In genomic region chr19:15279326-15279904, GRCh38 we compare ENCODE assay signal across 10 cellular contexts. TPM values are rescaled to one million over a fixed set of nuclear protein-coding genes. Genes with fewer than 3 reads are reported as not detected.
DNase-seq lines count a peak whose midpoint lies in the region; ATAC-seq and TF ChIP-seq lines count a peak whose summit lies in the region.
"Had no signal": no experiment of that assay in that cellular context is flagged by ENCODE, and none has a peak within 500 bp of the region (broad histone marks: within the 10 kb centered on the region; RNA-seq: fewer than 3 reads in every experiment).

No MANE protein-coding gene starts in this region.

- WGBS in mammary epithelial cell (ENCODE audit: low coverage, missing lambda C conversion rate), result 97% methylated on average over 4 of the region's 4 CpGs

- no peaks in the 10 kb centered on the region for H3K27me3 Mint-ChIP-seq in MCF 10A (ENCODE audit: insufficient read depth, unreplicated experiment)
- H3K27me3 Mint-ChIP-seq in activated T-helper 17 cell treated with anti-CD3 and anti-CD28 coated beads, Interleukin-2, amount 50 U/mL, for 72 hours, result no peaks in the 10 kb centered on the region
- H3K27me3 Mint-ChIP-seq in type B pancreatic cell, result no peaks in the 10 kb centered on the region

- intact Hi-C loops in MCF 10A (cut with micrococcal nuclease) (no loop called here), mammary epithelial cell (cut with micrococcal nuclease) (no loop called here)

- H3K4me3 ChIP-seq in mammary epithelial cell (replicated peaks in 1 of 3; ENCODE audit: insufficient read depth in 1 of 3, low read depth in 2 of 3, low read length in 3 of 3), result no peak overlapping the region
- H3K4me3 ChIP-seq in muscle layer of colon (ENCODE audit: low read depth in 1 of 2, low read length in 2 of 2), result no peak overlapping the region

- H3K36me3 Mint-ChIP-seq in MCF 10A (ENCODE audit: insufficient read depth, unreplicated experiment), result peaks cover 14% of the 10 kb centered on the region
- H3K36me3 Mint-ChIP-seq in activated T-helper 17 cell treated with anti-CD3 and anti-CD28 coated beads, Interleukin-2, amount 50 U/mL, for 72 hours (ENCODE audit: low read depth), result peaks cover 4% of the 10 kb centered on the region
- H3K36me3 Mint-ChIP-seq in type B pancreatic cell, result no peaks in the 10 kb centered on the region

- peaks cover 99% of the 10 kb centered on the region for H3K79me2 ChIP-seq in mammary epithelial cell (ENCODE audit: insufficient read depth, low read length)

- no peaks in the 10 kb centered on the region for H3K9me3 Mint-ChIP-seq in MCF 10A (ENCODE audit: unreplicated experiment)
- no peaks in the 10 kb centered on the region for H3K9me3 Mint-ChIP-seq in activated T-helper 17 cell treated with anti-CD3 and anti-CD28 coated beads, Interleukin-2, amount 50 U/mL, for 72 hours
- no peaks in the 10 kb centered on the region for H3K9me3 Mint-ChIP-seq in type B pancreatic cell

- TF ChIP-seq CTCF in MCF 10A (IDR thresholded peaks at IDR 0.05; ENCODE audit: unreplicated experiment) (no peak), mammary epithelial cell (conservative IDR thresholded peaks at IDR 0.05 in 1 of 2, IDR thresholded peaks at IDR 0.05 in 1 of 2; ENCODE audit: extremely low read depth in 1 of 2, insufficient read depth in 1 of 2, low read depth in 1 of 2, low read length in 2 of 2) (no peak), type B pancreatic cell (conservative IDR thresholded peaks at IDR 0.05) (no peak)

- H3K27ac Mint-ChIP-seq in MCF 10A (ENCODE audit: low read depth, unreplicated experiment), result peak overlapping the region; percentile 63
- peak overlapping the region; percentile 69 for H3K27ac Mint-ChIP-seq in activated T-helper 17 cell treated with anti-CD3 and anti-CD28 coated beads, Interleukin-2, amount 50 U/mL, for 72 hours
- peak overlapping the region; percentile 42 for H3K27ac Mint-ChIP-seq in type B pancreatic cell

- in situ Hi-C loops in mammary epithelial cell (cut with MboI; ENCODE audit: low sequenced_read_pairs in 2 of 2), result no loop called here

- BruUV-seq in MCF 10A (replicated peaks; lab: Mats Ljungman, UMichigan), result no TSS peak
- no TSS peak for BruUV-seq in mammary epithelial cell (replicated peaks; lab: Mats Ljungman, UMichigan)

- H4K20me1 ChIP-seq in mammary epithelial cell (ENCODE audit: insufficient read depth, low read length), result peaks cover 28% of the 10 kb centered on the region

- no peaks in the 10 kb centered on the region for H3K36me3 ChIP-seq in mammary epithelial cell (ENCODE audit: insufficient read depth, low read length)
- no peaks in the 10 kb centered on the region for H3K36me3 ChIP-seq in muscle layer of colon (ENCODE audit: insufficient read depth, low read length)

- H3K4me1 Mint-ChIP-seq in MCF 10A (ENCODE audit: insufficient read depth, unreplicated experiment) (peaks cover 59% of the 10 kb centered on the region), type B pancreatic cell (ENCODE audit: unreplicated experiment) (peaks cover 61% of the 10 kb centered on the region)
- H3K4me1 Mint-ChIP-seq in activated T-helper 17 cell treated with anti-CD3 and anti-CD28 coated beads, Interleukin-2, amount 50 U/mL, for 72 hours, result peaks cover 48% of the 10 kb centered on the region

- H3K9ac ChIP-seq in mammary epithelial cell (ENCODE audit: insufficient read depth, low read length) (no peak overlapping the region), muscle layer of colon (ENCODE audit: low read length) (no peak overlapping the region)

- CTCF ChIA-PET in MCF 10A (lab: Yijun Ruan, JAX), result interaction anchor here (0.6 to 0.9 kb wide), 4 partner anchors 9 to 80 kb away, joined by 3 to 6 read pairs (median 3); no protein-coding TSS in a partner anchor
- CTCF ChIA-PET in mammary epithelial cell (lab: Charles Lee; ENCODE audit: low non-redundant PET), result no interaction called here

- H3K27ac ChIP-seq in mammary epithelial cell (ENCODE audit: insufficient read depth, low read depth, low read length) (no peak overlapping the region), muscle layer of colon (ENCODE audit: low read depth, low read length) (peak overlapping the region; percentile 17)

- no peaks in the 10 kb centered on the region for H3K27me3 ChIP-seq in mammary epithelial cell (ENCODE audit: insufficient read depth, low read length)
- H3K27me3 ChIP-seq in muscle layer of colon (ENCODE audit: control insufficient read depth in 1 of 2, insufficient read depth in 2 of 2, low read length in 2 of 2), result no peaks in the 10 kb centered on the region

- no peak overlapping the region for H2AFZ ChIP-seq in mammary epithelial cell (ENCODE audit: low read depth, low read length)

- dilution Hi-C loops in mammary epithelial cell (cut with HindIII; ENCODE audit: low sequenced_read_pairs), result no loop called here

- H3K4me3 Mint-ChIP-seq in MCF 10A (ENCODE audit: unreplicated experiment) (no peak overlapping the region), type B pancreatic cell (no peak overlapping the region)
- H3K4me3 Mint-ChIP-seq in activated T-helper 17 cell treated with anti-CD3 and anti-CD28 coated beads, Interleukin-2, amount 50 U/mL, for 72 hours, result no peak overlapping the region

- no peaks in the 10 kb centered on the region for H3K9me3 ChIP-seq in mammary epithelial cell (replicated peaks; ENCODE audit: insufficient read depth, low read length)
- H3K9me3 ChIP-seq in muscle layer of colon (ENCODE audit: low read length), result no peaks in the 10 kb centered on the region

- peaks cover 68% of the 10 kb centered on the region for H3K4me1 ChIP-seq in mammary epithelial cell (ENCODE audit: insufficient read depth, low read length)
- H3K4me1 ChIP-seq in muscle layer of colon (ENCODE audit: insufficient read depth, low read length), result peaks cover 85% of the 10 kb centered on the region

- H3K4me2 ChIP-seq in mammary epithelial cell (ENCODE audit: insufficient read depth, low read depth, low read length), result no peak overlapping the region

- POLR2A ChIA-PET in MCF 10A (lab: Yijun Ruan, JAX), result interaction anchor here (1.1 to 6.1 kb wide), 6 partner anchors 18 to 99 kb away, joined by 3 to 40 read pairs (median 6); partner anchors contain the start of genes AKAP8 and BRD4

- DNase-seq in MCF 10A (ENCODE audit: unreplicated experiment), result no peak
- no peak for DNase-seq in mammary epithelial cell
- DNase-seq in type B pancreatic cell (ENCODE audit: extremely low spot score, unreplicated experiment), result no peak
- DNase-seq in DMS 273 treated with DMSO at 0.1 percent for 48 hours (lab: John Stamatoyannopoulos, UW), result no peak
- DNase-seq in NCI-H1930 (lab: John Stamatoyannopoulos, UW), result no peak
- DNase-seq: activated CD8-positive, alpha-beta memory T cell treated with anti-CD3 and anti-CD28 coated beads, Interleukin-2, amount 50 U/mL, for 4 hours had no signal

- ATAC-seq in activated T-helper 17 cell treated with anti-CD3 and anti-CD28 coated beads, Interleukin-2, amount 50 U/mL, for 72 hours (replicated peaks), result no peak
- ATAC-seq in GM18873 (IDR thresholded peaks at IDR 0.05; ENCODE audit: low FRiP score, unreplicated experiment), result no peak

RNA-seq across cellular contexts. Expression of gene EPHX3, which starts 47.2 kb away (rescaled TPM):
- total RNA-seq in MCF 10A (2022) (0.96 and 1.1 TPM in 2 replicates), mammary epithelial cell (under 1 TPM; 0.17 to 0.47 TPM), type B pancreatic cell (ENCODE audit: low replicate concordance) (5.1 and 9.4 TPM in 2 replicates)
- 0.06 TPM for polyA plus RNA-seq in mammary epithelial cell
- polyA minus RNA-seq in mammary epithelial cell, result not detected
- under 1 TPM in 1 of 2 donors, not detected in 1; 0.24 TPM for total RNA-seq in activated T-helper 17 cell treated with anti-CD3 and anti-CD28 coated beads, Interleukin-2, amount 50 U/mL, for 72 hours
- total RNA-seq: RPMI7951 had no signal

RNA-seq across cellular contexts. Expression of gene BRD4, which starts 52.9 kb away (rescaled TPM):
- total RNA-seq in MCF 10A (2022) (167 and 189 TPM in 2 replicates), mammary epithelial cell (100 to 1,000 TPM in 1 of 2 donors, 10 to 100 TPM in 1; 22.2 to 113 TPM), type B pancreatic cell (ENCODE audit: low replicate concordance) (108 and 123 TPM in 2 replicates)
- polyA plus RNA-seq in mammary epithelial cell, result 9.9 TPM
- 166 TPM for polyA minus RNA-seq in mammary epithelial cell
- total RNA-seq in activated T-helper 17 cell treated with anti-CD3 and anti-CD28 coated beads, Interleukin-2, amount 50 U/mL, for 72 hours, result 10 to 100 TPM; 90.4 to 96.7 TPM
